Comparison of ENCODE assay signal across 18 cellular contexts in the genomic region with DNA sequence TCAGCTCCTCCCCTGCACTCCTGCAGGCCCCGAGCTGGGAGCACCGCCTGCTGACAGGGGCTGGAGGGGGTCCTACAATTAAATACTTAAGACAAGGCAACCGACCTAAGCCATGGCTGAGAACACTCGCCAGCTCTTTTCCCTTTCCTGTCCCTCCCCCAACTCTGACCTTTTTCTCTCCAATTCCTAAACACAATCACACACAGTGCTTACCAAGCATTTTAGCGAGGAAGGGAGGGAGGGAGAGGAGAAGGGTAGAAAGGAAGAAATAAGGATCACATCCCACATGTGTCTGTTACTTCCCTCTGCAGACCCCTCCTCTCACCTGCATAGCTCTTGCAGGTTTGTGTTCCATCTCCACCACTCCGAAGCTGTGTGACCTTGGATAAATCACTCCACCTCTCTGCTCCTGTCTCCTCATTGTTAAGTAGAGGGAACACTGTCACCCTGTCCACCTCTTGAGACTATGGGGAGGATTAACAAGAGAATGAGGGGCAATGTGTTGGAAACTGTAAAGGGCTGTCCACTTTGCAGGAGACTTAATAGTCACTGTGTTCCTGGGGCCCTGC.
"Had no signal": no experiment of that assay in that cellular context is flagged by ENCODE, and none has a peak within 500 bp of the region (broad histone marks: within the 10 kb centered on the region; RNA-seq: fewer than 3 reads in every experiment).

No MANE protein-coding gene starts in this region.

- H3K9me3 ChIP-seq: left lung, ovary, psoas muscle, right atrium auricular region, thoracic aorta, upper lobe of left lung had no signal

- H3K4me1 ChIP-seq: foreskin keratinocyte, left lung, psoas muscle, upper lobe of left lung had no signal

- H3K27me3 ChIP-seq: ovary, right atrium auricular region, upper lobe of left lung had no signal

- H3K27ac Mint-ChIP-seq: activated CD4-positive, alpha-beta memory T cell treated with anti-CD3 and anti-CD28 coated beads, Interleukin-2, amount 10 ng/mL, durations not matched to agents 7 days and 5 days; activated CD4-positive, alpha-beta T cell treated with anti-CD3 and anti-CD28 coated beads, Interleukin-2, amount 10 ng/mL, durations not matched to agents 24 days and 14 days; activated naive CD8-positive, alpha-beta T cell treated with anti-CD3 and anti-CD28 coated beads, Interleukin-2, amount 50 U/mL, for 24 hours; immature natural killer cell had no signal

- H3K4me1 Mint-ChIP-seq: activated CD4-positive, alpha-beta memory T cell treated with anti-CD3 and anti-CD28 coated beads, Interleukin-2, amount 10 ng/mL, durations not matched to agents 7 days and 5 days; activated CD4-positive, alpha-beta T cell treated with anti-CD3 and anti-CD28 coated beads, Interleukin-2, amount 10 ng/mL, durations not matched to agents 24 days and 14 days; activated naive CD8-positive, alpha-beta T cell treated with anti-CD3 and anti-CD28 coated beads, Interleukin-2, amount 50 U/mL, for 24 hours; immature natural killer cell had no signal

- H3K9me3 Mint-ChIP-seq: activated CD4-positive, alpha-beta memory T cell treated with anti-CD3 and anti-CD28 coated beads, Interleukin-2, amount 10 ng/mL, durations not matched to agents 7 days and 5 days; activated CD4-positive, alpha-beta T cell treated with anti-CD3 and anti-CD28 coated beads, Interleukin-2, amount 10 ng/mL, durations not matched to agents 24 days and 14 days; activated naive CD8-positive, alpha-beta T cell treated with anti-CD3 and anti-CD28 coated beads, Interleukin-2, amount 50 U/mL, for 24 hours; immature natural killer cell had no signal

- H3K36me3 Mint-ChIP-seq: immature natural killer cell had no signal

- H3K27ac ChIP-seq: foreskin keratinocyte, left lung, ovary, psoas muscle, right atrium auricular region, thoracic aorta, upper lobe of left lung had no signal

- DNase-seq: activated CD4-positive, alpha-beta memory T cell treated with anti-CD3 and anti-CD28 coated beads, Interleukin-2, amount 10 ng/mL, durations not matched to agents 7 days and 5 days; activated CD4-positive, alpha-beta T cell treated with anti-CD3 and anti-CD28 coated beads, Interleukin-2, amount 10 ng/mL, durations not matched to agents 24 days and 14 days; activated gamma-delta T cell; activated naive CD4-positive, alpha-beta T cell treated with anti-CD3 and anti-CD28 coated beads, Interleukin-2, amount 50 U/mL, for 16 hours; activated naive CD8-positive, alpha-beta T cell treated with anti-CD3 and anti-CD28 coated beads, Interleukin-2, amount 50 U/mL, for 24 hours; dermis blood vessel endothelial cell; effector memory CD4-positive, alpha-beta T cell; foreskin keratinocyte; immature natural killer cell; ovary; psoas muscle; stimulated activated CD4-positive, alpha-beta T cell treated with anti-CD3 and anti-CD28 coated beads, Interleukin-4, amount 100 ng/mL, for 24 hours; stimulated activated naive CD4-positive, alpha-beta T cell treated with Interleukin-2 at 50 U/mL for 16 hours; T-helper 9 cell had no signal

- H3K4me3 Mint-ChIP-seq: activated CD4-positive, alpha-beta memory T cell treated with anti-CD3 and anti-CD28 coated beads, Interleukin-2, amount 10 ng/mL, durations not matched to agents 7 days and 5 days; activated CD4-positive, alpha-beta T cell treated with anti-CD3 and anti-CD28 coated beads, Interleukin-2, amount 10 ng/mL, durations not matched to agents 24 days and 14 days; activated naive CD8-positive, alpha-beta T cell treated with anti-CD3 and anti-CD28 coated beads, Interleukin-2, amount 50 U/mL, for 24 hours; immature natural killer cell had no signal

- H3K4me3 ChIP-seq: left lung, ovary, psoas muscle, right atrium auricular region, thoracic aorta, upper lobe of left lung had no signal

- H3K36me3 ChIP-seq: left lung, ovary, right atrium auricular region, thoracic aorta, upper lobe of left lung had no signal
